9 cellular contexts compared by ENCODE assay signal in genomic region chr10:63157845-63158624, GRCh38. TPM values are rescaled to one million over a fixed set of nuclear protein-coding genes. Genes with fewer than 3 reads are reported as not detected.
DNase-seq lines count a peak whose midpoint lies in the region; ATAC-seq and TF ChIP-seq lines count a peak whose summit lies in the region.
"Had no signal": no experiment of that assay in that cellular context is flagged by ENCODE, and none has a peak within 500 bp of the region (broad histone marks: within the 10 kb centered on the region; RNA-seq: fewer than 3 reads in every experiment).

No MANE protein-coding gene starts in this region.

- H3K27ac Mint-ChIP-seq in naive thymus-derived CD4-positive, alpha-beta T cell = peak overlapping the region in 2 of 9 donors; percentile 2 to 30

- ATAC-seq in GM19351 (IDR thresholded peaks at IDR 0.05; ENCODE audit: unreplicated experiment) (peak; percentile 67), HG03460 (IDR thresholded peaks at IDR 0.05; ENCODE audit: unreplicated experiment) (peak; percentile 74), HG03025 (IDR thresholded peaks at IDR 0.05; ENCODE audit: low FRiP score, unreplicated experiment) (no peak)
- peak; percentile 84 for ATAC-seq in naive thymus-derived CD4-positive, alpha-beta T cell

- peaks cover 0 to 15% (median 0%) of the 10 kb centered on the region in 3 experiments for H3K36me3 ChIP-seq in naive thymus-derived CD4-positive, alpha-beta T cell (ENCODE audit: control insufficient read depth in 2 of 3, insufficient read depth in 3 of 3, low read length in 3 of 3)

- peaks cover 6 to 18% (median 11%) of the 10 kb centered on the region in 7 donors for H3K4me1 Mint-ChIP-seq in naive thymus-derived CD4-positive, alpha-beta T cell

- no peak overlapping the region for H3K27ac ChIP-seq in naive thymus-derived CD4-positive, alpha-beta T cell (ENCODE audit: low read depth, low read length)

- H3K27me3 ChIP-seq in naive thymus-derived CD4-positive, alpha-beta T cell (ENCODE audit: control insufficient read depth in 2 of 2, insufficient read depth in 2 of 2, low read length in 2 of 2) = no peaks in the 10 kb centered on the region

- CTCF ChIA-PET in naive thymus-derived CD4-positive, alpha-beta T cell (lab: Charles Lee) = interaction anchor here (0.6 to 4.4 kb wide), 28 partner anchors 9 to 771 kb away, joined by 3 to 42 read pairs (median 4); no protein-coding TSS in a partner anchor

- H3K9me3 ChIP-seq in naive thymus-derived CD4-positive, alpha-beta T cell (ENCODE audit: control insufficient read depth in 2 of 3, low read length in 3 of 3) = no peaks in the 10 kb centered on the region

- H3K27me3 Mint-ChIP-seq in naive thymus-derived CD4-positive, alpha-beta T cell = no peaks in the 10 kb centered on the region
- H3K27me3 Mint-ChIP-seq: activated naive CD4-positive, alpha-beta T cell treated with anti-CD3 and anti-CD28 coated beads, Interleukin-2, amount 50 U/mL, for 24 hours had no signal

- DNase-seq in D341Med (ENCODE audit: low spot score) = peak; percentile 45
- DNase-seq in NCI-H446 (lab: John Stamatoyannopoulos, UW) = peak; percentile 26 to 65
- DNase-seq in activated CD4-positive, alpha-beta T cell treated with anti-CD3 and anti-CD28 coated beads for 48 hours = peak; percentile 47
- peak; percentile 86 to 91 for DNase-seq in erythroblast (lab: John Stamatoyannopoulos, UW)
- DNase-seq in naive thymus-derived CD4-positive, alpha-beta T cell = peak in 7 of 9 donors; percentile 43 to 71 (median 65)

- TF ChIP-seq POLR2A in erythroblast (IDR thresholded peaks at IDR 0.05; ENCODE audit: low read length) = no peak

- POLR2A ChIA-PET in naive thymus-derived CD4-positive, alpha-beta T cell (lab: Charles Lee) = interaction anchor here (1.0 kb wide), 1 partner anchor 25 kb away, joined by 3 read pairs; the partner anchor contains the start of gene NRBF2

- H3K36me3 Mint-ChIP-seq in naive thymus-derived CD4-positive, alpha-beta T cell = peaks cover 0 to 19% (median 11%) of the 10 kb centered on the region in 5 donors

- intact Hi-C loops in naive thymus-derived CD4-positive, alpha-beta T cell (cut with micrococcal nuclease) = loop anchor here (1.0 to 5.0 kb wide), 14 partner anchors 25 to 893 kb away; partner anchors contain the start of genes NRBF2 (in 2 of the 2) and RTKN2 (in 1 of the 2)

- H3K4me1 ChIP-seq in naive thymus-derived CD4-positive, alpha-beta T cell (ENCODE audit: control insufficient read depth in 2 of 2, insufficient read depth in 2 of 2, low read length in 2 of 2) = no peaks in the 10 kb centered on the region

- no peaks in the 10 kb centered on the region for H3K9me3 Mint-ChIP-seq in naive thymus-derived CD4-positive, alpha-beta T cell
- H3K9me3 Mint-ChIP-seq: activated naive CD4-positive, alpha-beta T cell treated with anti-CD3 and anti-CD28 coated beads, Interleukin-2, amount 50 U/mL, for 24 hours had no signal

- H3K4me3 Mint-ChIP-seq in naive thymus-derived CD4-positive, alpha-beta T cell = no peak overlapping the region
- H3K4me3 Mint-ChIP-seq: activated naive CD4-positive, alpha-beta T cell treated with anti-CD3 and anti-CD28 coated beads, Interleukin-2, amount 50 U/mL, for 24 hours had no signal

- H3K4me3 ChIP-seq in naive thymus-derived CD4-positive, alpha-beta T cell (ENCODE audit: low read length) = no peak overlapping the region

RNA-seq across cellular contexts. Expression of gene NRBF2, which starts 24.9 kb away (rescaled TPM):
- 10 to 100 TPM; 14.5 to 26.0 (median 19.2) TPM for total RNA-seq in naive thymus-derived CD4-positive, alpha-beta T cell
- 10 to 100 TPM; 15.8 to 27.0 TPM for polyA plus RNA-seq in naive thymus-derived CD4-positive, alpha-beta T cell
